Comparison of ENCODE assay signal across 9 cellular contexts in the genomic region with DNA sequence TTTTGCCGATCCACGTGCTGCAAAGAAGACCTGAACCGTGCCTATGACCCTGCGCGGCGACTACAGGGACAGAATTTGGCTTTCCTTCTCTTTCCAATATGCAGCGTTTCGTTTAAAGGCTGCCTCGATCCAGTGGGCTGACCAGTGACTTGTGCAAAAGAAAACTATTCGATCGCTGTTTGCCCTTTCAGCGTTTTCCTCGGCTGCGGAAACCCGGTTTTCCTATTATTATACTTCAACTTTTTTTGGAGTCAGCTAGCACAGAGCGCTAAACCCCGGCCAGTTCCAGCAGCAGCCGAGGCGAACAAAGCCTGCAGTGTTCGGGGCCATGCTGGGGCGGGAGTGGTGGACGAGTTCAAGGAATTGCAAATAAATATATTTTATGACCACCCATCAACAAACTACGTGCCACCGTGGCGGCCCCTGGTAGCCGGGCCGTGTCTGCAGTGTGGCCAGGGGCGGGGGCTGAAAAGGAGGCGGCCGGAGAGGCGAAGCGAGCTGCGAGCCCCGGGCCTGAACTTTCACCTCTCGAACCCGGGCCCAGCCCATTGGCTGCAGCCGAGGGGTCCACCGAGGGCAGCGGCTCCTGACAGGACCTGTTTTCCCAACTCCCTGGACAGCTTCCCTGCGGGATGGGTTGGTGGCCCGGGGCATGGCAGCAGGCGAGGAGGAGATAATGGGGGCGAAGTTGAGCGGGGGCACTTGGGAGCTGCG.
DNase-seq lines count a peak whose midpoint lies in the region; ATAC-seq, FAIRE-seq and TF ChIP-seq lines count a peak whose summit lies in the region.
"Had no signal": no experiment of that assay in that cellular context is flagged by ENCODE, and none has a peak within 500 bp of the region (broad histone marks: within the 10 kb centered on the region; RNA-seq: fewer than 3 reads in every experiment).

No MANE protein-coding gene starts in this region.

- peak overlapping the region; percentile 10 for H3K4me3 Mint-ChIP-seq in dendritic cell treated with granulocyte-macrophage colony-stimulating factor and Interleukin-4, amounts not matched to agents 40 ng/mL and 50 ng/mL, for 4 days
- H3K4me3 Mint-ChIP-seq: T-helper 2 cell treated with Interferon-gamma antibody and Interleukin-4, amounts not matched to agents 5 μg/mL and 100 μg/mL, for 36 hours had no signal

- H3K27ac Mint-ChIP-seq in dendritic cell treated with granulocyte-macrophage colony-stimulating factor and Interleukin-4, amounts not matched to agents 40 ng/mL and 50 ng/mL, for 4 days, result no peak overlapping the region
- H3K27ac Mint-ChIP-seq: T-helper 2 cell treated with Interferon-gamma antibody and Interleukin-4, amounts not matched to agents 5 μg/mL and 100 μg/mL, for 36 hours had no signal

- CTCF ChIA-PET in HepG2 (lab: Yijun Ruan, JAX; ENCODE audit: low intra/inter-chr PET ratio, low total read pairs), result interaction anchor here (1.8 kb wide), 1 partner anchor 322 kb away, joined by 4 read pairs; no protein-coding TSS in a partner anchor

- 4% methylated on average over 43 of the region's 45 CpGs for WGBS in HepG2 (ENCODE audit: low lambda C conversion rate)
- WGBS in suprapubic skin, result 29% methylated on average over 45 of the region's 45 CpGs

- H3K36me3 Mint-ChIP-seq in dendritic cell treated with granulocyte-macrophage colony-stimulating factor and Interleukin-4, amounts not matched to agents 40 ng/mL and 50 ng/mL, for 4 days (ENCODE audit: low read depth), result no peaks in the 10 kb centered on the region

- FAIRE-seq in HepG2 (lab: Jason Lieb, UNC), result no peak

- H3K9ac ChIP-seq in HepG2 (ENCODE audit: insufficient read depth, low read depth, low read length), result no peak overlapping the region

- H3K36me3 ChIP-seq in HepG2 (replicated peaks in 1 of 2; ENCODE audit: control insufficient read depth in 1 of 2, insufficient read depth in 2 of 2, low read length in 2 of 2) (no peaks in the 10 kb centered on the region), suprapubic skin (no peaks in the 10 kb centered on the region)

- no TSS peak for BruUV-seq in HepG2 (replicated peaks; lab: Mats Ljungman, UMichigan)

- no peaks in the 10 kb centered on the region for H3K9me3 Mint-ChIP-seq in dendritic cell treated with granulocyte-macrophage colony-stimulating factor and Interleukin-4, amounts not matched to agents 40 ng/mL and 50 ng/mL, for 4 days
- H3K9me3 Mint-ChIP-seq: T-helper 2 cell treated with Interferon-gamma antibody and Interleukin-4, amounts not matched to agents 5 μg/mL and 100 μg/mL, for 36 hours had no signal

- DNase-seq in DMS 273 (lab: John Stamatoyannopoulos, UW; ENCODE audit: unreplicated experiment) (peak; percentile 27), DMS 273 treated with DMSO at 0.1 percent for 48 hours (lab: John Stamatoyannopoulos, UW) (no peak), HepG2 (ENCODE audit: low spot score) (no peak), suprapubic skin (ENCODE audit: low spot score in 2 of 2) (peak; percentile 60 to 78), NCI-H1417 (lab: John Stamatoyannopoulos, UW) (no peak)

- H3K4me2 ChIP-seq in HepG2 (ENCODE audit: low read depth, low read length), result peak overlapping the region; percentile 53

- TF ChIP-seq CTCF in HepG2 (CRISPR knock-in tag; IDR thresholded peaks at IDR 0.05) (no peak), suprapubic skin (IDR thresholded peaks at IDR 0.05) (no peak)

- peaks cover 81% of the 10 kb centered on the region for H3K27me3 Mint-ChIP-seq in dendritic cell treated with granulocyte-macrophage colony-stimulating factor and Interleukin-4, amounts not matched to agents 40 ng/mL and 50 ng/mL, for 4 days

- peak overlapping the region; percentile 19 for H2AFZ ChIP-seq in HepG2 (ENCODE audit: low read length)

- H3K79me2 ChIP-seq in HepG2 (ENCODE audit: insufficient read depth, low read length), result no peaks in the 10 kb centered on the region

- intact Hi-C loops in dendritic cell treated with granulocyte-macrophage colony-stimulating factor and Interleukin-4, amounts not matched to agents 40 ng/mL and 50 ng/mL, for 4 days (cut with micrococcal nuclease), result loop anchor here (10.0 kb wide), 2 partner anchors 132 to 782 kb away; no protein-coding TSS in a partner anchor
- intact Hi-C loops in HepG2 (cut with micrococcal nuclease; ENCODE audit: unreplicated experiment), result loop anchor here (1.0 to 2.0 kb wide), 6 partner anchors 128 to 1827 kb away; no protein-coding TSS in a partner anchor

- no peak for TF ChIP-seq POLR2A in HepG2 (IDR thresholded peaks at IDR 0.05; ENCODE audit: insufficient read depth in 1 of 2, low read depth in 2 of 2, low read length in 2 of 2)
- no peak for TF ChIP-seq POLR2A in suprapubic skin (IDR thresholded peaks at IDR 0.05)

- TF ChIP-seq RAD21 in HepG2 (CRISPR knock-in tag; IDR thresholded peaks at IDR 0.05), result no peak

- H3K4me3 ChIP-seq in HepG2 (replicated peaks in 1 of 3; ENCODE audit: insufficient read depth in 1 of 3, low read depth in 2 of 3, low read length in 3 of 3) (peak overlapping the region in 2 of 3 experiments; percentile 31 to 53; a peak in 2 of 6 replicates), suprapubic skin (peak overlapping the region; percentile 35)

- in situ Hi-C loops in HepG2 (cut with HindIII; ENCODE audit: extremely low pct_ligation_motif_present, low pct_unique_long_range_greater_than_20kb), result loop anchor here (25.0 kb wide), 1 partner anchor 329 kb away; a partner anchor contains a TSS

- no peak overlapping the region for H3K27ac ChIP-seq in HepG2 (ENCODE audit: extremely low read length, insufficient read depth, low read length)
- no peak overlapping the region for H3K27ac ChIP-seq in suprapubic skin

- no peaks in the 10 kb centered on the region for H4K20me1 ChIP-seq in HepG2 (ENCODE audit: insufficient read depth, low read length)

- ATAC-seq in HepG2 (peak; percentile 64), GM18907 (IDR thresholded peaks at IDR 0.05; ENCODE audit: unreplicated experiment) (no peak), HG02852 (IDR thresholded peaks at IDR 0.05; ENCODE audit: unreplicated experiment) (no peak)

- H3K4me1 ChIP-seq in HepG2 (ENCODE audit: insufficient read depth, low read length) (peaks cover 43% of the 10 kb centered on the region), suprapubic skin (peaks cover 50% of the 10 kb centered on the region)

- POLR2A ChIA-PET in HepG2 (lab: Yijun Ruan, JAX), result no interaction called here

- H3K27me3 ChIP-seq in HepG2 (ENCODE audit: control insufficient read depth in 1 of 2, insufficient read depth in 2 of 2, low read length in 2 of 2) (peaks cover 1 to 28% of the 10 kb centered on the region in 2 experiments), suprapubic skin (peaks cover 53% of the 10 kb centered on the region)

- TF ChIP-seq EP300 in HepG2 (IDR thresholded peaks at IDR 0.05; ENCODE audit: low read depth in 2 of 2, low read length in 2 of 2) (no peak), HepG2 (CRISPR knock-in tag; IDR thresholded peaks at IDR 0.05; ENCODE audit: borderline replicate concordance) (no peak), suprapubic skin (IDR thresholded peaks at IDR 0.05) (no peak)

- peaks cover 54% of the 10 kb centered on the region for H3K4me1 Mint-ChIP-seq in dendritic cell treated with granulocyte-macrophage colony-stimulating factor and Interleukin-4, amounts not matched to agents 40 ng/mL and 50 ng/mL, for 4 days (ENCODE audit: low read depth)

- no peaks in the 10 kb centered on the region for H3K9me3 ChIP-seq in HepG2 (ENCODE audit: low read length)
- H3K9me3 ChIP-seq in suprapubic skin, result no peaks in the 10 kb centered on the region

TF ChIP-seq in HepG2, 621 proteins besides CTCF, POLR2A, EP300 and RAD21 (continues in another document):
- TF ChIP-seq NR1H2 (CRISPR knock-in tag; IDR thresholded peaks at IDR 0.05; ENCODE audit: borderline replicate concordance, low read depth) (no peak), ZNF549 (CRISPR knock-in tag; IDR thresholded peaks at IDR 0.05) (no peak), ZFP36L1 (CRISPR knock-in tag; IDR thresholded peaks at IDR 0.05) (no peak), CBX2 (IDR thresholded peaks at IDR 0.05; ENCODE audit: low read depth, low read length) (0 out of 2 replicates have a peak, but pooled peaks have one; percentile 90), CBX2 (CRISPR knock-in tag; IDR thresholded peaks at IDR 0.05; ENCODE audit: low read depth) (no peak), RARA (CRISPR knock-in tag; IDR thresholded peaks at IDR 0.05) (no peak), NFYC (CRISPR knock-in tag; IDR thresholded peaks at IDR 0.05) (no peak), NR2F1 (CRISPR knock-in tag; IDR thresholded peaks at IDR 0.05) (no peak)
- TF ChIP-seq, protein P1, sequence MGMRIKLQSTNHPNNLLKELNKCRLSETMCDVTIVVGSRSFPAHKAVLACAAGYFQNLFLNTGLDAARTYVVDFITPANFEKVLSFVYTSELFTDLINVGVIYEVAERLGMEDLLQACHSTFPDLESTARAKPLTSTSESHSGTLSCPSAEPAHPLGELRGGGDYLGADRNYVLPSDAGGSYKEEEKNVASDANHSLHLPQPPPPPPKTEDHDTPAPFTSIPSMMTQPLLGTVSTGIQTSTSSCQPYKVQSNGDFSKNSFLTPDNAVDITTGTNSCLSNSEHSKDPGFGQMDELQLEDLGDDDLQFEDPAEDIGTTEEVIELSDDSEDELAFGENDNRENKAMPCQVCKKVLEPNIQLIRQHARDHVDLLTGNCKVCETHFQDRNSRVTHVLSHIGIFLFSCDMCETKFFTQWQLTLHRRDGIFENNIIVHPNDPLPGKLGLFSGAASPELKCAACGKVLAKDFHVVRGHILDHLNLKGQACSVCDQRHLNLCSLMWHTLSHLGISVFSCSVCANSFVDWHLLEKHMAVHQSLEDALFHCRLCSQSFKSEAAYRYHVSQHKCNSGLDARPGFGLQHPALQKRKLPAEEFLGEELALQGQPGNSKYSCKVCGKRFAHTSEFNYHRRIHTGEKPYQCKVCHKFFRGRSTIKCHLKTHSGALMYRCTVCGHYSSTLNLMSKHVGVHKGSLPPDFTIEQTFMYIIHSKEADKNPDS (CRISPR knock-in tag; IDR thresholded peaks at IDR 0.05), result no peak
- TF ChIP-seq, protein P2, sequence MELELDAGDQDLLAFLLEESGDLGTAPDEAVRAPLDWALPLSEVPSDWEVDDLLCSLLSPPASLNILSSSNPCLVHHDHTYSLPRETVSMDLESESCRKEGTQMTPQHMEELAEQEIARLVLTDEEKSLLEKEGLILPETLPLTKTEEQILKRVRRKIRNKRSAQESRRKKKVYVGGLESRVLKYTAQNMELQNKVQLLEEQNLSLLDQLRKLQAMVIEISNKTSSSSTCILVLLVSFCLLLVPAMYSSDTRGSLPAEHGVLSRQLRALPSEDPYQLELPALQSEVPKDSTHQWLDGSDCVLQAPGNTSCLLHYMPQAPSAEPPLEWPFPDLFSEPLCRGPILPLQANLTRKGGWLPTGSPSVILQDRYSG (CRISPR knock-in tag; IDR thresholded peaks at IDR 0.05), result no peak
- TF ChIP-seq, protein P3, sequence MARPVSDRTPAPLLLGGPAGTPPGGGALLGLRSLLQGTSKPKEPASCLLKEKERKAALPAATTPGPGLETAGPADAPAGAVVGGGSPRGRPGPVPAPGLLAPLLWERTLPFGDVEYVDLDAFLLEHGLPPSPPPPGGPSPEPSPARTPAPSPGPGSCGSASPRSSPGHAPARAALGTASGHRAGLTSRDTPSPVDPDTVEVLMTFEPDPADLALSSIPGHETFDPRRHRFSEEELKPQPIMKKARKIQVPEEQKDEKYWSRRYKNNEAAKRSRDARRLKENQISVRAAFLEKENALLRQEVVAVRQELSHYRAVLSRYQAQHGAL (CRISPR knock-in tag; IDR thresholded peaks at IDR 0.05; ENCODE audit: not compliant biosample characterization), result no peak

Comparison
In these comparisons a context has a peak if more than half of its experiments do, and no peak if none do; other contexts are left out.
1. DNase-seq: peak in DMS 273 (single experiment) and suprapubic skin (2 of 2); none in DMS 273 treated with DMSO at 0.1 percent for 48 hours (single experiment), HepG2 (single experiment) and NCI-H1417 (0 of 3).